ENCODE assay signal across 32 cellular contexts in the genomic region with DNA sequence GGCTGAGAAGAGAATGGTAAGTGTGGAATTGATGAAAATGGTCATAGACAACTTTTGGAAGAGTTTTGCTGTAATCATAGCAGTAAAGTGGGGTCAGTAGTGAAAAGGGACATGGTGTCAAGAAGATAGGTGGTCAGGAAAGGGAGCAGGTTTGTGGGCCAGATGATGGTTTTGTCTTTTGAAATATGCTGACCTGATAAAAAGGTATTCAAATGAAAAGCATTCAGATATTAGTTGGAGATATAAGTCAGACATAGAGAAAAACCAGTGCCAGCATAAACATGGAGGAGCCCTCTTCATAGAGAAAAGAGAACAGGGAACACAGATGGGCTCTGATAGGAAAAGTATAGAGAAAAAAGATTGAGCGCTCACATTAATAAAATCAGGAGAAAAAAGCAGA.
DNase-seq lines count a peak whose midpoint lies in the region; ATAC-seq, FAIRE-seq and TF ChIP-seq lines count a peak whose summit lies in the region.
"Had no signal": no experiment of that assay in that cellular context is flagged by ENCODE, and none has a peak within 500 bp of the region (broad histone marks: within the 10 kb centered on the region; RNA-seq: fewer than 3 reads in every experiment).

No MANE protein-coding gene starts in this region.

- TF ChIP-seq RAD21 in HepG2 (CRISPR knock-in tag; IDR thresholded peaks at IDR 0.05) = no peak
- TF ChIP-seq RAD21 in A549 (conservative IDR thresholded peaks at IDR 0.05 in 1 of 2, IDR thresholded peaks at IDR 0.05 in 1 of 2) = no peak
- TF ChIP-seq RAD21 in K562 (CRISPR knock-in tag; conservative IDR thresholded peaks at IDR 0.05 in 1 of 2, IDR thresholded peaks at IDR 0.05 in 1 of 2) = no peak

- POLR2A ChIA-PET in HepG2 (lab: Yijun Ruan, JAX) = no interaction called here
- POLR2A ChIA-PET in A549 (lab: Yijun Ruan, JAX) = no interaction called here
- POLR2A ChIA-PET in K562 (lab: Yijun Ruan, JAX) = no interaction called here

- no peak overlapping the region for H3K4me2 ChIP-seq in HepG2 (ENCODE audit: low read depth, low read length)
- no peak overlapping the region for H3K4me2 ChIP-seq in A549
- no peak overlapping the region for H3K4me2 ChIP-seq in K562 (ENCODE audit: insufficient read depth, low read length)
- H3K4me2 ChIP-seq: BLaER1; BLaER1 treated with 17β-estradiol and CSF1 and Interleukin-3, amounts not matched to agents 10 nM and 100 nM had no signal

- TF ChIP-seq CTCF in HepG2 (CRISPR knock-in tag; IDR thresholded peaks at IDR 0.05) (no peak), right lobe of liver (IDR thresholded peaks at IDR 0.05) (no peak), A549 (IDR thresholded peaks at IDR 0.05) (no peak), K562 (IDR thresholded peaks at IDR 0.05 in 2 of 3, conservative IDR thresholded peaks at IDR 0.05 in 1 of 3; ENCODE audit: insufficient read depth in 2 of 3, low read depth in 1 of 3, low read length in 3 of 3) (no peak), omental fat pad (IDR thresholded peaks at IDR 0.05) (no peak)

- H2AFZ ChIP-seq in HepG2 (ENCODE audit: low read length) = no peak overlapping the region
- no peak overlapping the region for H2AFZ ChIP-seq in K562 (ENCODE audit: low read depth, low read length)

- H3K9me1 ChIP-seq in K562 (ENCODE audit: control insufficient read depth, insufficient read depth, low read length) = no peaks in the 10 kb centered on the region

- WGBS in HepG2 (ENCODE audit: low lambda C conversion rate) = 2% methylated on average over 1 of the region's 1 CpG
- WGBS in right lobe of liver (ENCODE audit: insufficient coverage, low coverage, low lambda C conversion rate, missing lambda C conversion rate) = 36% methylated on average over 1 of the region's 1 CpG
- 0% methylated on average over 1 of the region's 1 CpG for WGBS in A549 (ENCODE audit: missing lambda C conversion rate)
- WGBS in K562 (ENCODE audit: insufficient coverage, low coverage, missing lambda C conversion rate) = 0% methylated on average over 1 of the region's 1 CpG

- FAIRE-seq in HepG2 (lab: Jason Lieb, UNC) (no peak), A549 (lab: Jason Lieb, UNC) (no peak), K562 (lab: Jason Lieb, UNC) (no peak)
- FAIRE-seq: A204.1, D721Med had no signal

- no peaks in the 10 kb centered on the region for H3K79me2 ChIP-seq in HepG2 (ENCODE audit: insufficient read depth, low read length)
- no peaks in the 10 kb centered on the region for H3K79me2 ChIP-seq in K562 (ENCODE audit: control insufficient read depth, insufficient read depth, low read length)

- in situ Hi-C loops in HepG2 (cut with HindIII; ENCODE audit: extremely low pct_ligation_motif_present, low pct_unique_long_range_greater_than_20kb) = no loop called here
- in situ Hi-C loops in K562 (cut with MboI) = no loop called here

- DNase-seq in HepG2 (ENCODE audit: low spot score) (no peak), right lobe of liver (no peak), A549 (ENCODE audit: low read depth in 1 of 2, low spot score in 1 of 2) (no peak), K562 (ENCODE audit: extremely low read depth in 1 of 4, low spot score in 3 of 4) (no peak), omental fat pad (ENCODE audit: low spot score) (no peak), H7 (no peak)
- DNase-seq: 8988T; ACHN; AML-193; BE2C; C1 segment of cervical spinal cord; Caco-2; Calu3; CD4-positive, alpha-beta memory T cell; CD4-positive, alpha-beta T cell; CD4-positive, CD25-positive, alpha-beta regulatory T cell; CD8-positive, alpha-beta memory T cell; CD8-positive, alpha-beta T cell; COR-L47; DMS 273 treated with DMSO at 0.1 percent for 48 hours; DMS153; DMS53; DMS79; DMS79 treated with DMSO at 0.1 percent for 48 hours; DND-41; EL had no signal

- no peaks in the 10 kb centered on the region for H4K20me1 ChIP-seq in HepG2 (ENCODE audit: insufficient read depth, low read length)
- no peaks in the 10 kb centered on the region for H4K20me1 ChIP-seq in K562 (replicated peaks; ENCODE audit: control insufficient read depth, insufficient read depth, low read length)
- H4K20me1 ChIP-seq: BLaER1; BLaER1 treated with 17β-estradiol and CSF1 and Interleukin-3, amounts not matched to agents 10 nM and 100 nM had no signal

- intact Hi-C loops in HepG2 (cut with micrococcal nuclease; ENCODE audit: unreplicated experiment) = no loop called here
- intact Hi-C loops in right lobe of liver (cut with DNase I) = no loop called here
- intact Hi-C loops in K562 (cut with micrococcal nuclease) = no loop called here

- H3K36me3 ChIP-seq in HepG2 (replicated peaks in 1 of 2; ENCODE audit: control insufficient read depth in 1 of 2, insufficient read depth in 2 of 2, low read length in 2 of 2) = no peaks in the 10 kb centered on the region
- no peaks in the 10 kb centered on the region for H3K36me3 ChIP-seq in right lobe of liver
- H3K36me3 ChIP-seq in K562 (ENCODE audit: control insufficient read depth, insufficient read depth, low read length) = no peaks in the 10 kb centered on the region
- H3K36me3 ChIP-seq in H7 (replicated peaks; ENCODE audit: control insufficient read depth, insufficient read depth, low read length) = no peaks in the 10 kb centered on the region
- H3K36me3 ChIP-seq: BE2C; BLaER1; BLaER1 treated with 17β-estradiol and CSF1 and Interleukin-3, amounts not matched to agents 10 nM and 100 nM had no signal

- TF ChIP-seq EP300 in HepG2 (IDR thresholded peaks at IDR 0.05; ENCODE audit: low read depth in 2 of 2, low read length in 2 of 2) (no peak), HepG2 (CRISPR knock-in tag; IDR thresholded peaks at IDR 0.05; ENCODE audit: borderline replicate concordance) (no peak), A549 (IDR thresholded peaks at IDR 0.05) (no peak), K562 (IDR thresholded peaks at IDR 0.05; ENCODE audit: low read length) (no peak)

- no peak overlapping the region for H3K27ac ChIP-seq in HepG2 (ENCODE audit: extremely low read length, insufficient read depth, low read length)
- H3K27ac ChIP-seq in right lobe of liver = no peak overlapping the region
- H3K27ac ChIP-seq in A549 = no peak overlapping the region
- H3K27ac ChIP-seq in K562 (ENCODE audit: extremely low read depth, low read depth, low read length) = no peak overlapping the region
- H3K27ac ChIP-seq: 22Rv1; BLaER1; BLaER1 treated with 17β-estradiol and CSF1 and Interleukin-3, amounts not matched to agents 10 nM and 100 nM; C4-2B had no signal

- no peaks in the 10 kb centered on the region for H3K27me3 ChIP-seq in HepG2 (ENCODE audit: control insufficient read depth in 1 of 2, insufficient read depth in 2 of 2, low read length in 2 of 2)
- no peaks in the 10 kb centered on the region for H3K27me3 ChIP-seq in right lobe of liver
- no peaks in the 10 kb centered on the region for H3K27me3 ChIP-seq in K562 (ENCODE audit: control insufficient read depth in 2 of 2, insufficient read depth in 2 of 2, low read length in 2 of 2)
- no peaks in the 10 kb centered on the region for H3K27me3 ChIP-seq in H7 (ENCODE audit: control insufficient read depth, insufficient read depth, low read length)
- H3K27me3 ChIP-seq: BE2C; BLaER1; BLaER1 treated with 17β-estradiol and CSF1 and Interleukin-3, amounts not matched to agents 10 nM and 100 nM had no signal

- H3K9ac ChIP-seq in HepG2 (ENCODE audit: insufficient read depth, low read depth, low read length) (no peak overlapping the region), K562 (ENCODE audit: insufficient read depth in 1 of 2, low read depth in 2 of 2, low read length in 2 of 2) (no peak overlapping the region)
- H3K9ac ChIP-seq: BLaER1; BLaER1 treated with 17β-estradiol and CSF1 and Interleukin-3, amounts not matched to agents 10 nM and 100 nM had no signal

- H3K4me3 ChIP-seq in HepG2 (replicated peaks in 1 of 3; ENCODE audit: insufficient read depth in 1 of 3, low read depth in 2 of 3, low read length in 3 of 3) (no peak overlapping the region), right lobe of liver (no peak overlapping the region), A549 (no peak overlapping the region), K562 (no peak overlapping the region), H7 (ENCODE audit: insufficient read depth, low read depth, low read length) (no peak overlapping the region)
- H3K4me3 ChIP-seq: BLaER1; BLaER1 treated with 17β-estradiol and CSF1 and Interleukin-3, amounts not matched to agents 10 nM and 100 nM had no signal

- no TSS peak for BruUV-seq in HepG2 (replicated peaks; lab: Mats Ljungman, UMichigan)
- no TSS peak for BruUV-seq in K562 (replicated peaks; lab: Mats Ljungman, UMichigan)

- TF ChIP-seq POLR2A in HepG2 (IDR thresholded peaks at IDR 0.05; ENCODE audit: insufficient read depth in 1 of 2, low read depth in 2 of 2, low read length in 2 of 2) = no peak
- no peak for TF ChIP-seq POLR2A in right lobe of liver (IDR thresholded peaks at IDR 0.05)
- no peak for TF ChIP-seq POLR2A in A549 (IDR thresholded peaks at IDR 0.05; ENCODE audit: low read length)
- no peak for TF ChIP-seq POLR2A in K562 (conservative IDR thresholded peaks at IDR 0.05)

- no peak for ATAC-seq in HepG2
- no peak for ATAC-seq in right lobe of liver
- ATAC-seq in A549 = no peak
- ATAC-seq in K562 = no peak
- ATAC-seq in omental fat pad (ENCODE audit: low FRiP score) = no peak
- ATAC-seq: CD8-positive, alpha-beta T cell had no signal

- H3K9me3 ChIP-seq in HepG2 (ENCODE audit: low read length) (no peaks in the 10 kb centered on the region), right lobe of liver (no peaks in the 10 kb centered on the region), A549 (no peaks in the 10 kb centered on the region), K562 (replicated peaks; ENCODE audit: control insufficient read depth, insufficient read depth, low read depth, low read length) (no peaks in the 10 kb centered on the region)
- H3K9me3 ChIP-seq: BE2C; BLaER1; BLaER1 treated with 17β-estradiol and CSF1 and Interleukin-3, amounts not matched to agents 10 nM and 100 nM; Caco-2 had no signal

- H3K4me1 ChIP-seq in HepG2 (ENCODE audit: insufficient read depth, low read length) = no peaks in the 10 kb centered on the region
- no peaks in the 10 kb centered on the region for H3K4me1 ChIP-seq in right lobe of liver
- no peaks in the 10 kb centered on the region for H3K4me1 ChIP-seq in A549
- no peaks in the 10 kb centered on the region for H3K4me1 ChIP-seq in K562 (replicated peaks in 1 of 2; ENCODE audit: control insufficient read depth in 2 of 2, insufficient read depth in 2 of 2, low read length in 2 of 2)
- H3K4me1 ChIP-seq: BE2C, BLaER1, Caco-2 had no signal

- CTCF ChIA-PET in HepG2 (lab: Yijun Ruan, JAX; ENCODE audit: low intra/inter-chr PET ratio, low total read pairs) (no interaction called here), A549 (lab: Yijun Ruan, JAX) (no interaction called here), K562 (lab: Yijun Ruan, JAX; ENCODE audit: low intra/inter-chr PET ratio) (no interaction called here)

TF ChIP-seq in HepG2, 621 proteins besides CTCF, POLR2A, EP300 and RAD21 (continues in another document):
- TF ChIP-seq RFXANK (CRISPR knock-in tag; IDR thresholded peaks at IDR 0.05) = no peak

TF ChIP-seq in A549, 52 proteins besides CTCF, POLR2A, EP300 and RAD21:
- TF ChIP-seq MAFK (IDR thresholded peaks at IDR 0.05; ENCODE audit: partially characterized antibody) (peak; percentile 60), HOXA7 (CRISPR knock-in tag; IDR thresholded peaks at IDR 0.05) (no peak)
TF ChIP-seq in A549: peak in this region for 1.

TF ChIP-seq in K562, 482 proteins besides CTCF, POLR2A, EP300 and RAD21 (continues in another document):
- TF ChIP-seq ZNF316 (IDR thresholded peaks at IDR 0.05) (peak; percentile 45; the same call in 1 of the 2 replicates), NCOA4 (IDR thresholded peaks at IDR 0.05; ENCODE audit: partially characterized antibody) (no peak), PHB (CRISPR knock-in tag; IDR thresholded peaks at IDR 0.05) (no peak)
